In genomic region chr6:11043961-11044711, GRCh38 we compare ENCODE assay signal across 8 cellular contexts. TPM values are rescaled to one million over a fixed set of nuclear protein-coding genes. Genes with fewer than 3 reads are reported as not detected.
DNase-seq lines count a peak whose midpoint lies in the region; ATAC-seq and TF ChIP-seq lines count a peak whose summit lies in the region.

A gene with protein sequence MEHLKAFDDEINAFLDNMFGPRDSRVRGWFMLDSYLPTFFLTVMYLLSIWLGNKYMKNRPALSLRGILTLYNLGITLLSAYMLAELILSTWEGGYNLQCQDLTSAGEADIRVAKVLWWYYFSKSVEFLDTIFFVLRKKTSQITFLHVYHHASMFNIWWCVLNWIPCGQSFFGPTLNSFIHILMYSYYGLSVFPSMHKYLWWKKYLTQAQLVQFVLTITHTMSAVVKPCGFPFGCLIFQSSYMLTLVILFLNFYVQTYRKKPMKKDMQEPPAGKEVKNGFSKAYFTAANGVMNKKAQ (minus strand): TSS chr6:11044305. CDS start chr6:11044230, 75 bp downstream.

- H3K9me3 Mint-ChIP-seq in activated naive CD8-positive, alpha-beta T cell (ENCODE audit: low read depth) = no peaks in the 10 kb centered on the region

- H3K27ac Mint-ChIP-seq in activated naive CD8-positive, alpha-beta T cell = no peak within 1 kb of the TSS

- H3K4me3 ChIP-seq in BE2C (ENCODE audit: low read depth, low read length) (no peak within 1 kb of the TSS), sigmoid colon (peak within 1 kb of the TSS; percentile 11 to 57 (median 50))

- H3K36me3 Mint-ChIP-seq in activated naive CD8-positive, alpha-beta T cell = no peaks in the 10 kb centered on the region

- peaks cover 11% of the 10 kb centered on the region for H3K4me1 Mint-ChIP-seq in activated naive CD8-positive, alpha-beta T cell (ENCODE audit: low read depth)

- WGBS in sigmoid colon, 2 donors = 3 to 7% methylated on average over 124 of the region's 124 CpGs

- intact Hi-C loops in left ventricle myocardium superior (cut with micrococcal nuclease) (no loop called here), sigmoid colon (cut with DNase I) (no loop called here)

- H3K9me3 ChIP-seq in BE2C (no peaks in the 10 kb centered on the region), sigmoid colon (no peaks in the 10 kb centered on the region)

- H3K36me3 ChIP-seq in BE2C = no peaks in the 10 kb centered on the region
- no peaks in the 10 kb centered on the region for H3K36me3 ChIP-seq in sigmoid colon

- ATAC-seq in GM18868 (IDR thresholded peaks at IDR 0.05; ENCODE audit: unreplicated experiment) (peak; percentile 60), left ventricle myocardium superior (peak; percentile 95)

- DNase-seq in BE2C (peak; percentile 22), NCI-H1105 (lab: John Stamatoyannopoulos, UW) (peak; percentile 35), left ventricle myocardium superior (peak; percentile 71), sigmoid colon (no peak), foreskin melanocyte (no peak)
- DNase-seq in activated effector memory CD4-positive, alpha-beta T cell treated with anti-CD3 and anti-CD28 coated beads, Interleukin-2, amount 50 U/mL, for 16 hours = no peak

- no peak for TF ChIP-seq POLR2A in sigmoid colon (IDR thresholded peaks at IDR 0.05)

- H3K4me3 Mint-ChIP-seq in activated naive CD8-positive, alpha-beta T cell = peak within 1 kb of the TSS; percentile 81

- H3K4me1 ChIP-seq in BE2C (no peaks in the 10 kb centered on the region), sigmoid colon (peaks cover 0 to 14% (median 11%) of the 10 kb centered on the region in 4 donors)

- no peak; the same call in 1 of the 2 replicates for TF ChIP-seq CTCF in BE2C (IDR thresholded peaks at IDR 0.05; ENCODE audit: low read depth, low read length)
- no peak for TF ChIP-seq CTCF in sigmoid colon (IDR thresholded peaks at IDR 0.05)

- peaks cover 50% of the 10 kb centered on the region for H3K27me3 Mint-ChIP-seq in activated naive CD8-positive, alpha-beta T cell

- no peak for TF ChIP-seq EP300 in sigmoid colon (IDR thresholded peaks at IDR 0.05)

- H3K27ac ChIP-seq in sigmoid colon = no peak within 1 kb of the TSS

- H3K27me3 ChIP-seq in BE2C (peaks cover 62% of the 10 kb centered on the region), sigmoid colon (peaks cover 24 to 94% (median 56%) of the 10 kb centered on the region in 3 donors)

RNA-seq across cellular contexts. Expression of the gene that starts here (rescaled TPM):
- 0.11 TPM for polyA plus RNA-seq in BE2C (2012; ENCODE audit: insufficient read depth, insufficient read length, low read depth)
- total RNA-seq in left ventricle myocardium superior (1.3 TPM), sigmoid colon (under 1 TPM; 0.16 to 0.83 (median 0.56) TPM)
- polyA plus RNA-seq in sigmoid colon = under 1 TPM in 1 of 3 donors, not detected in 2; 0.36 TPM

Comparison
In these comparisons a context has a peak if more than half of its experiments do, and no peak if none do; other contexts are left out.
1. DNase-seq: peak in BE2C (single experiment), NCI-H1105 (single experiment) and left ventricle myocardium superior (single experiment); none in sigmoid colon (single experiment), activated effector memory CD4-positive, alpha-beta T cell treated with anti-CD3 and anti-CD28 coated beads, Interleukin-2, amount 50 U/mL, for 16 hours (single experiment) and foreskin melanocyte (single experiment).